In genomic region chr4:82268050-82268825, GRCh38 we compare ENCODE assay signal across 8 cellular contexts.
A peak's percentile ranks its signal among the peaks of the same experiment; 100 is the strongest.
DNase-seq lines count a peak whose midpoint lies in the region; ATAC-seq, FAIRE-seq and TF ChIP-seq lines count a peak whose summit lies in the region.

No MANE protein-coding gene starts in this region.

- ATAC-seq in HG02623 (IDR thresholded peaks at IDR 0.05; ENCODE audit: unreplicated experiment), result peak; percentile 77

- H3K9me3 ChIP-seq in small intestine (ENCODE audit: control insufficient read depth, low read depth), result no peaks in the 10 kb centered on the region

- TF ChIP-seq CTCF in brain (conservative IDR thresholded peaks at IDR 0.05), result peak; percentile 89 to 91

- H3K4me3 ChIP-seq in small intestine (ENCODE audit: low read depth in 1 of 2, low read length in 2 of 2), result no peak overlapping the region

- H3K36me3 ChIP-seq in small intestine (ENCODE audit: control insufficient read depth in 2 of 2, insufficient read depth in 2 of 2, low read length in 2 of 2), result no peaks in the 10 kb centered on the region

- WGBS in small intestine, 3 donors, result 35 to 46% (median 42%) methylated on average over 4 of the region's 4 CpGs

- no peaks in the 10 kb centered on the region for H3K4me1 ChIP-seq in small intestine (ENCODE audit: control insufficient read depth in 2 of 2, insufficient read depth in 1 of 2, low read depth in 1 of 2, low read length in 1 of 2)

- no peak overlapping the region for H3K27ac ChIP-seq in small intestine (ENCODE audit: low read depth in 1 of 2, low read length in 1 of 2)

- DNase-seq in NCI-H524 (lab: John Stamatoyannopoulos, UW), result peak; percentile 29 to 60
- DNase-seq in NCI-H524 treated with DMSO at 0.1 percent for 48 hours (lab: John Stamatoyannopoulos, UW), result no peak
- DNase-seq in NCI-H1105 treated with DMSO at 0.1 percent for 48 hours (lab: John Stamatoyannopoulos, UW), result peak; percentile 37
- peak; percentile 91 for DNase-seq in SKM-1 treated with dmso at 0.1 percent for 144 hours (lab: John Stamatoyannopoulos, UW; ENCODE audit: unreplicated experiment)
- DNase-seq in hypothalamus (lab: John Stamatoyannopoulos, UW), result peak in 41 of 51 donors; percentile 3 to 76 (median 28)
- peak; percentile 61 for DNase-seq in small intestine

- peaks cover 17% of the 10 kb centered on the region for H3K27me3 Mint-ChIP-seq in brain

- H3K9me3 Mint-ChIP-seq in brain, result no peaks in the 10 kb centered on the region

- H3K36me3 Mint-ChIP-seq in brain, result no peaks in the 10 kb centered on the region

- no peak for FAIRE-seq in small intestine (lab: Jason Lieb, UNC)

- no peaks in the 10 kb centered on the region for H3K27me3 ChIP-seq in small intestine (ENCODE audit: control insufficient read depth in 2 of 2, insufficient read depth in 2 of 2, low read length in 2 of 2)

- no peak overlapping the region for H3K4me3 Mint-ChIP-seq in brain

- H3K4me1 Mint-ChIP-seq in brain, result peaks cover 7% of the 10 kb centered on the region

- peak overlapping the region in 1 of 5 experiments; percentile 14 for H3K27ac Mint-ChIP-seq in brain
